ENCODE assay signal across 19 cellular contexts in the genomic region with DNA sequence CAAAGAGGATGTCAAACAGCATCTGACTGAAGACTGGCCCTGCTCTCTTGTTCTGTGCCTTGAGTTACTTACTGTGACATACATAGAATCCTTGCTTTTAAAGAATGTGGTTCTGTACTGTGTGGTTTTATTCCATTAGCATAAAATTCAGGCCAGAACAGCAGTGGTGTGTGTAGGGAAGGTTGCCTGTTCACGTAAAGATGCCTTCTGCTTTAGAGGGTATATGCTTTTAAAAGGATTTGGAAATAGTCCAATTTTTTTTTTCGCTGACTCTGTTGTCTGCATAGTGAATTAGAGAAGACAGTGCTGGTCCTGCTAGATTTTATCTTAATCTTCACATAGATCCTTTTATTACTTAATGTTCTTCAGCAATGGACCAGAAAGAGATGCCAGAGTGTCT.
DNase-seq lines count a peak whose midpoint lies in the region; ATAC-seq and TF ChIP-seq lines count a peak whose summit lies in the region.
"Had no signal": no experiment of that assay in that cellular context is flagged by ENCODE, and none has a peak within 500 bp of the region (broad histone marks: within the 10 kb centered on the region; RNA-seq: fewer than 3 reads in every experiment).

No MANE protein-coding gene starts in this region.

- peaks cover 6% of the 10 kb centered on the region for H3K4me1 ChIP-seq in hepatocyte (ENCODE audit: insufficient read depth)

- 54% methylated on average over 2 of the region's 2 CpGs for WGBS in hepatocyte (ENCODE audit: low lambda C conversion rate, missing lambda C conversion rate)

- H3K4me3 Mint-ChIP-seq in type B pancreatic cell: peak overlapping the region; percentile 22
- H3K4me3 Mint-ChIP-seq: HFFc6 had no signal

- TF ChIP-seq CTCF in hepatocyte (IDR thresholded peaks at IDR 0.05; ENCODE audit: poor library complexity) (no peak), type B pancreatic cell (conservative IDR thresholded peaks at IDR 0.05) (no peak)

- H3K36me3 ChIP-seq in hepatocyte (replicated peaks; ENCODE audit: insufficient read depth, low read depth): no peaks in the 10 kb centered on the region

- DNase-seq in NCI-H1417 (lab: John Stamatoyannopoulos, UW): peak in 2 of 3 experiments; percentile 12 to 38
- no peak for DNase-seq in NCI-H1417 treated with DMSO at 0.1 percent for 48 hours (lab: John Stamatoyannopoulos, UW)
- DNase-seq in SK-MEL-5 (ENCODE audit: low read depth, low spot score): peak; percentile 26
- peak; percentile 8 for DNase-seq in hepatocyte (ENCODE audit: low spot score)
- no peak for DNase-seq in type B pancreatic cell (ENCODE audit: extremely low spot score, unreplicated experiment)
- no peak for DNase-seq in NCI-H2196 (lab: John Stamatoyannopoulos, UW; ENCODE audit: unreplicated experiment)
- no peak for DNase-seq in D341Med (ENCODE audit: low spot score)
- DNase-seq: 8988T, C1 segment of cervical spinal cord, DMS79, GDM1, HFFc6, Karpas-422, NCI-H1105 treated with DMSO at 0.1 percent for 48 hours, NCI-H2029, NCI-H226, NCI-H526, PC-9 had no signal

- H3K27ac Mint-ChIP-seq in type B pancreatic cell: peak overlapping the region; percentile 40
- H3K27ac Mint-ChIP-seq: HFFc6 had no signal

- H3K79me2 ChIP-seq in hepatocyte: no peaks in the 10 kb centered on the region

- no peaks in the 10 kb centered on the region for H3K36me3 Mint-ChIP-seq in type B pancreatic cell

- ATAC-seq in GM21528 (IDR thresholded peaks at IDR 0.05; ENCODE audit: low FRiP score, unreplicated experiment): no peak

- no peaks in the 10 kb centered on the region for H3K9me2 ChIP-seq in hepatocyte (replicated peaks; ENCODE audit: insufficient read depth)

- H3K27me3 Mint-ChIP-seq in type B pancreatic cell: peaks cover 3% of the 10 kb centered on the region

- in situ Hi-C loops in SK-MEL-5 (cut with HindIII; ENCODE audit: low pct_unique_long_range_greater_than_20kb, low sequenced_read_pairs): no loop called here

- no peaks in the 10 kb centered on the region for H3K27me3 ChIP-seq in hepatocyte

- H4K20me1 ChIP-seq in hepatocyte (ENCODE audit: insufficient read depth, poor library complexity, severe bottlenecking): no peaks in the 10 kb centered on the region

- H3K4me3 ChIP-seq in hepatocyte: no peak overlapping the region
- H3K4me3 ChIP-seq: PC-9 had no signal

- H3K9me3 ChIP-seq in hepatocyte (ENCODE audit: low read depth): no peaks in the 10 kb centered on the region

- no peak overlapping the region for H2AFZ ChIP-seq in hepatocyte
- H2AFZ ChIP-seq: PC-9 had no signal

- H3K9me3 Mint-ChIP-seq in type B pancreatic cell: no peaks in the 10 kb centered on the region
- H3K9me3 Mint-ChIP-seq: HFFc6 had no signal

- peaks cover 32% of the 10 kb centered on the region for H3K4me1 Mint-ChIP-seq in type B pancreatic cell (ENCODE audit: unreplicated experiment)

- peak overlapping the region; percentile 4 for H3K4me2 ChIP-seq in hepatocyte
- H3K4me2 ChIP-seq: PC-9 had no signal

- H3K27ac ChIP-seq in hepatocyte: peak overlapping the region; percentile 17
- H3K27ac ChIP-seq: PC-9 had no signal

Comparison
In these comparisons a context has a peak if more than half of its experiments do, and no peak if none do; other contexts are left out.
1. DNase-seq: peak in NCI-H1417 (2 of 3), SK-MEL-5 (single experiment) and hepatocyte (single experiment); none in NCI-H1417 treated with DMSO at 0.1 percent for 48 hours (single experiment), type B pancreatic cell (single experiment), NCI-H2196 (single experiment) and D341Med (single experiment).